In the genomic region with DNA sequence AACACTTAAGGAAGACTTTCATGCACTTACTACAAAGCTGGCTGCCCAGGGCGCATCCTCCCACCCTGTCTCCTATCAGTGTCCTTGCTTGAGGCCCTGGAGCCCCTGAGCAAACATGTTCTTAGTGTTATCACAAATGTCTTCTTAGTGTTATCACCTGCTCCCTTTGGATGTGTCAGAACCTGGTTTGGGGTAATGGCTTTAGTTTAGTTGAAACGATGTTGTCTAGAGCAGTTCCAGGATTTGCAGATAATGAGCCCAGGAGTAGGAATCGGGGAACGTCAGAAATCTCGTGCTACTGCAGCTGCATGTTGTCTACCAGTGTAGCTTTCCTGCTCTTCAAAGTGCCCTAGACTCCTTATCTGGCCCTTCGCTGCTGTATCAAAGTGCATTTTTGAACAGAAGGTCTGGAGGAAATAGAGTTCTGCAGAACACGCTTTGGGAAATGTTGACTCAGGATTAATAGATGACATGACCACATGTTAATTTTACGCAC, we compare ENCODE assay signal across 1 cellular context.
TF ChIP-seq lines count a peak whose summit lies in the region.

No MANE protein-coding gene starts in this region.

TF ChIP-seq in HepG2, 621 proteins besides CTCF, POLR2A, EP300 and RAD21 (continued from another document and continues in another):
- TF ChIP-seq, protein P1, sequence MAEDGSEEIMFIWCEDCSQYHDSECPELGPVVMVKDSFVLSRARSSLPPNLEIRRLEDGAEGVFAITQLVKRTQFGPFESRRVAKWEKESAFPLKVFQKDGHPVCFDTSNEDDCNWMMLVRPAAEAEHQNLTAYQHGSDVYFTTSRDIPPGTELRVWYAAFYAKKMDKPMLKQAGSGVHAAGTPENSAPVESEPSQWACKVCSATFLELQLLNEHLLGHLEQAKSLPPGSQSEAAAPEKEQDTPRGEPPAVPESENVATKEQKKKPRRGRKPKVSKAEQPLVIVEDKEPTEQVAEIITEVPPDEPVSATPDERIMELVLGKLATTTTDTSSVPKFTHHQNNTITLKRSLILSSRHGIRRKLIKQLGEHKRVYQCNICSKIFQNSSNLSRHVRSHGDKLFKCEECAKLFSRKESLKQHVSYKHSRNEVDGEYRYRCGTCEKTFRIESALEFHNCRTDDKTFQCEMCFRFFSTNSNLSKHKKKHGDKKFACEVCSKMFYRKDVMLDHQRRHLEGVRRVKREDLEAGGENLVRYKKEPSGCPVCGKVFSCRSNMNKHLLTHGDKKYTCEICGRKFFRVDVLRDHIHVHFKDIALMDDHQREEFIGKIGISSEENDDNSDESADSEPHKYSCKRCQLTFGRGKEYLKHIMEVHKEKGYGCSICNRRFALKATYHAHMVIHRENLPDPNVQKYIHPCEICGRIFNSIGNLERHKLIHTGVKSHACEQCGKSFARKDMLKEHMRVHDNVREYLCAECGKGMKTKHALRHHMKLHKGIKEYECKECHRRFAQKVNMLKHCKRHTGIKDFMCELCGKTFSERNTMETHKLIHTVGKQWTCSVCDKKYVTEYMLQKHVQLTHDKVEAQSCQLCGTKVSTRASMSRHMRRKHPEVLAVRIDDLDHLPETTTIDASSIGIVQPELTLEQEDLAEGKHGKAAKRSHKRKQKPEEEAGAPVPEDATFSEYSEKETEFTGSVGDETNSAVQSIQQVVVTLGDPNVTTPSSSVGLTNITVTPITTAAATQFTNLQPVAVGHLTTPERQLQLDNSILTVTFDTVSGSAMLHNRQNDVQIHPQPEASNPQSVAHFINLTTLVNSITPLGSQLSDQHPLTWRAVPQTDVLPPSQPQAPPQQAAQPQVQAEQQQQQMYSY (CRISPR knock-in tag; IDR thresholded peaks at IDR 0.05), result no peak
- TF ChIP-seq SCMH1 (CRISPR knock-in tag; IDR thresholded peaks at IDR 0.05; ENCODE audit: borderline replicate concordance) (no peak), ZNF614 (CRISPR knock-in tag; IDR thresholded peaks at IDR 0.05; ENCODE audit: borderline replicate concordance) (no peak; the same call in 1 of the 2 replicates), IKZF4 (CRISPR knock-in tag; IDR thresholded peaks at IDR 0.05; ENCODE audit: borderline replicate concordance, low read depth, not compliant biosample characterization) (no peak), ZNF891 (CRISPR knock-in tag; IDR thresholded peaks at IDR 0.05) (no peak), ELF3 (CRISPR knock-in tag; IDR thresholded peaks at IDR 0.05) (0 out of 2 replicates have a peak, but pooled peaks have one; percentile 9), MYNN (CRISPR knock-in tag; IDR thresholded peaks at IDR 0.05; ENCODE audit: low read depth) (no peak), ZFX (CRISPR knock-in tag; IDR thresholded peaks at IDR 0.05; ENCODE audit: low read depth) (no peak), WIZ (CRISPR knock-in tag; IDR thresholded peaks at IDR 0.05) (no peak), REST (IDR thresholded peaks at IDR 0.05; ENCODE audit: borderline replicate concordance in 1 of 2, low read depth in 1 of 2, low read length in 2 of 2) (no peak), ZFP1 (CRISPR knock-in tag; IDR thresholded peaks at IDR 0.05) (0 out of 2 replicates have a peak, but pooled peaks have one; percentile 32), NR2F2 (IDR thresholded peaks at IDR 0.05; ENCODE audit: borderline replicate concordance, low read depth) (0 out of 2 replicates have a peak, but pooled peaks have one; percentile 48), HNF4A (CRISPR knock-in tag; IDR thresholded peaks at IDR 0.05) (peak; percentile 56), KMT2A (CRISPR knock-in tag; IDR thresholded peaks at IDR 0.05) (peak; percentile 44; the same call in 1 of the 2 replicates), ZNF639 (CRISPR knock-in tag; conservative IDR thresholded peaks at IDR 0.05) (0 out of 2 replicates have a peak, but pooled peaks have one; percentile 31), HMGXB3 (CRISPR knock-in tag; IDR thresholded peaks at IDR 0.05; ENCODE audit: borderline replicate concordance) (0 out of 2 replicates have a peak, but pooled peaks have one; percentile 53), HDAC1 (CRISPR knock-in tag; IDR thresholded peaks at IDR 0.05) (peak; percentile 50; the same call in 1 of the 2 replicates), KDM1A (CRISPR knock-in tag; IDR thresholded peaks at IDR 0.05) (0 out of 2 replicates have a peak, but pooled peaks have one; percentile 31), ZNF274 (CRISPR knock-in tag; IDR thresholded peaks at IDR 0.05) (no peak), ELF1 (CRISPR knock-in tag; IDR thresholded peaks at IDR 0.05) (no peak), ATM (IDR thresholded peaks at IDR 0.05; ENCODE audit: borderline replicate concordance) (no peak), SOX13 (IDR thresholded peaks at IDR 0.05) (peak; percentile 63), SOX13 (CRISPR knock-in tag; conservative IDR thresholded peaks at IDR 0.05 in 1 of 2, IDR thresholded peaks at IDR 0.05 in 1 of 2) (peak in 1 of 2 experiments; percentile 91; a peak in 2 of 4 replicates), NCOA1 (CRISPR knock-in tag; IDR thresholded peaks at IDR 0.05) (no peak)
- TF ChIP-seq, protein P2, sequence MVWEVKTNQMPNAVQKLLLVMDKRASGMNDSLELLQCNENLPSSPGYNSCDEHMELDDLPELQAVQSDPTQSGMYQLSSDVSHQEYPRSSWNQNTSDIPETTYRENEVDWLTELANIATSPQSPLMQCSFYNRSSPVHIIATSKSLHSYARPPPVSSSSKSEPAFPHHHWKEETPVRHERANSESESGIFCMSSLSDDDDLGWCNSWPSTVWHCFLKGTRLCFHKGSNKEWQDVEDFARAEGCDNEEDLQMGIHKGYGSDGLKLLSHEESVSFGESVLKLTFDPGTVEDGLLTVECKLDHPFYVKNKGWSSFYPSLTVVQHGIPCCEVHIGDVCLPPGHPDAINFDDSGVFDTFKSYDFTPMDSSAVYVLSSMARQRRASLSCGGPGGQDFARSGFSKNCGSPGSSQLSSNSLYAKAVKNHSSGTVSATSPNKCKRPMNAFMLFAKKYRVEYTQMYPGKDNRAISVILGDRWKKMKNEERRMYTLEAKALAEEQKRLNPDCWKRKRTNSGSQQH (CRISPR knock-in tag; IDR thresholded peaks at IDR 0.05; ENCODE audit: low read depth), result no peak
- TF ChIP-seq, protein P3, sequence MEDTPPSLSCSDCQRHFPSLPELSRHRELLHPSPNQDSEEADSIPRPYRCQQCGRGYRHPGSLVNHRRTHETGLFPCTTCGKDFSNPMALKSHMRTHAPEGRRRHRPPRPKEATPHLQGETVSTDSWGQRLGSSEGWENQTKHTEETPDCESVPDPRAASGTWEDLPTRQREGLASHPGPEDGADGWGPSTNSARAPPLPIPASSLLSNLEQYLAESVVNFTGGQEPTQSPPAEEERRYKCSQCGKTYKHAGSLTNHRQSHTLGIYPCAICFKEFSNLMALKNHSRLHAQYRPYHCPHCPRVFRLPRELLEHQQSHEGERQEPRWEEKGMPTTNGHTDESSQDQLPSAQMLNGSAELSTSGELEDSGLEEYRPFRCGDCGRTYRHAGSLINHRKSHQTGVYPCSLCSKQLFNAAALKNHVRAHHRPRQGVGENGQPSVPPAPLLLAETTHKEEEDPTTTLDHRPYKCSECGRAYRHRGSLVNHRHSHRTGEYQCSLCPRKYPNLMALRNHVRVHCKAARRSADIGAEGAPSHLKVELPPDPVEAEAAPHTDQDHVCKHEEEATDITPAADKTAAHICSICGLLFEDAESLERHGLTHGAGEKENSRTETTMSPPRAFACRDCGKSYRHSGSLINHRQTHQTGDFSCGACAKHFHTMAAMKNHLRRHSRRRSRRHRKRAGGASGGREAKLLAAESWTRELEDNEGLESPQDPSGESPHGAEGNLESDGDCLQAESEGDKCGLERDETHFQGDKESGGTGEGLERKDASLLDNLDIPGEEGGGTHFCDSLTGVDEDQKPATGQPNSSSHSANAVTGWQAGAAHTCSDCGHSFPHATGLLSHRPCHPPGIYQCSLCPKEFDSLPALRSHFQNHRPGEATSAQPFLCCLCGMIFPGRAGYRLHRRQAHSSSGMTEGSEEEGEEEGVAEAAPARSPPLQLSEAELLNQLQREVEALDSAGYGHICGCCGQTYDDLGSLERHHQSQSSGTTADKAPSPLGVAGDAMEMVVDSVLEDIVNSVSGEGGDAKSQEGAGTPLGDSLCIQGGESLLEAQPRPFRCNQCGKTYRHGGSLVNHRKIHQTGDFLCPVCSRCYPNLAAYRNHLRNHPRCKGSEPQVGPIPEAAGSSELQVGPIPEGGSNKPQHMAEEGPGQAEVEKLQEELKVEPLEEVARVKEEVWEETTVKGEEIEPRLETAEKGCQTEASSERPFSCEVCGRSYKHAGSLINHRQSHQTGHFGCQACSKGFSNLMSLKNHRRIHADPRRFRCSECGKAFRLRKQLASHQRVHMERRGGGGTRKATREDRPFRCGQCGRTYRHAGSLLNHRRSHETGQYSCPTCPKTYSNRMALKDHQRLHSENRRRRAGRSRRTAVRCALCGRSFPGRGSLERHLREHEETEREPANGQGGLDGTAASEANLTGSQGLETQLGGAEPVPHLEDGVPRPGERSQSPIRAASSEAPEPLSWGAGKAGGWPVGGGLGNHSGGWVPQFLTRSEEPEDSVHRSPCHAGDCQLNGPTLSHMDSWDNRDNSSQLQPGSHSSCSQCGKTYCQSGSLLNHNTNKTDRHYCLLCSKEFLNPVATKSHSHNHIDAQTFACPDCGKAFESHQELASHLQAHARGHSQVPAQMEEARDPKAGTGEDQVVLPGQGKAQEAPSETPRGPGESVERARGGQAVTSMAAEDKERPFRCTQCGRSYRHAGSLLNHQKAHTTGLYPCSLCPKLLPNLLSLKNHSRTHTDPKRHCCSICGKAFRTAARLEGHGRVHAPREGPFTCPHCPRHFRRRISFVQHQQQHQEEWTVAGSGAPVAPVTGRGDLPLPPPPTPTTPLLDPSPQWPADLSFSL (CRISPR knock-in tag; IDR thresholded peaks at IDR 0.05), result peak; percentile 31; the same call in 1 of the 2 replicates
- TF ChIP-seq, protein P4, sequence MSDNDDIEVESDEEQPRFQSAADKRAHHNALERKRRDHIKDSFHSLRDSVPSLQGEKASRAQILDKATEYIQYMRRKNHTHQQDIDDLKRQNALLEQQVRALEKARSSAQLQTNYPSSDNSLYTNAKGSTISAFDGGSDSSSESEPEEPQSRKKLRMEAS (IDR thresholded peaks at IDR 0.05), result peak; percentile 50
